In the genomic region with DNA sequence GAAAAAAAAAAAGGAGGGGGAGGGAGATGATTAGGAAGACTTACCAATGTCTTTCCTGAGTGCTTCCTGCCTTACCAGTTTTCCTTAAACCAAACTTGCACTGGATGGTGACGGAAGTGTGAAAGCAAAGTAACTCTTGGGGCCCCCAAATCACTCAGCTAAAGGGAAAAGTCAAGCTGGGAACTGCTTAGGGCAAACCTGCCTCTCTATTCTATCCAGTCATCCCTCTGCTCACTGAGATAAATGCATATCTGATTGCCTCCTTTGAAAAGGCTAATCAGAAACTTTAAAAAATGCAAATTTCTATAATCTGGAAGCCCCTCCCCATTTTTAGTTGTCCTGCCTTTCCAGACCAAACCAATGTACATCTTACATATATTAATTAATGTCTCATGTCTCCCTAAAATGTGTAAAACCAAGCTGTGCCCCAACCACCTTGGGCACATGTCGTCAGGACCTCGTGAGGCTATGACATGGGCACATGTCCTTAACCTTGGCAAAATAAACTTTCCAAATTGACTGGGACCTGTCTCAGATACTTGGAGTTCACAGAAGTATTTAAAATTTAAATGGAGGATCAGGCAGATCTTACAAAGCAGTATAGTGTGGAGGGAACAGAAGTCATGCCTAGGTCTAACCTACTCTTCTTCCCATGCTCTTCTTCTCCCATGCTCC, we compare ENCODE assay signal across 18 cellular contexts. TPM values are rescaled to one million over a fixed set of nuclear protein-coding genes. Genes with fewer than 3 reads are reported as not detected.
DNase-seq lines count a peak whose midpoint lies in the region; TF ChIP-seq lines count a peak whose summit lies in the region.
"Had no signal": no experiment of that assay in that cellular context is flagged by ENCODE, and none has a peak within 500 bp of the region (broad histone marks: within the 10 kb centered on the region; RNA-seq: fewer than 3 reads in every experiment).

No MANE protein-coding gene starts in this region.

- TF ChIP-seq POLR2A in erythroblast (IDR thresholded peaks at IDR 0.05; ENCODE audit: low read length) (no peak), breast epithelium (IDR thresholded peaks at IDR 0.05) (no peak)

- H4K5ac ChIP-seq in mesendoderm (ENCODE audit: low read length), result no peak overlapping the region

- TF ChIP-seq CTCF in Loucy (conservative IDR thresholded peaks at IDR 0.05; ENCODE audit: low read length) (no peak), breast epithelium (IDR thresholded peaks at IDR 0.05) (no peak)

- no peak overlapping the region for H3K56ac ChIP-seq in mesendoderm (ENCODE audit: low read length)

- H3K4me1 ChIP-seq in ACC112 (ENCODE audit: control insufficient read depth, insufficient read depth, low read length, unreplicated experiment) (peaks cover 11% of the 10 kb centered on the region), Loucy (ENCODE audit: insufficient read depth, low read length, poor library complexity, severe bottlenecking) (peaks cover 36% of the 10 kb centered on the region), mesendoderm (ENCODE audit: control insufficient read depth, low read depth, low read length) (no peaks in the 10 kb centered on the region), breast epithelium (no peaks in the 10 kb centered on the region)
- H3K4me1 ChIP-seq: Caco-2 had no signal

- H3K4ac ChIP-seq in mesendoderm (ENCODE audit: low read depth, low read length), result no peak overlapping the region

- no peak overlapping the region for H2BK15ac ChIP-seq in mesendoderm (replicated peaks; ENCODE audit: low read depth)

- H3K36me3 ChIP-seq in ACC112 (ENCODE audit: insufficient read depth, low read length), result no peaks in the 10 kb centered on the region
- H3K36me3 ChIP-seq in Loucy (ENCODE audit: insufficient read depth, low read length), result no peaks in the 10 kb centered on the region
- H3K36me3 ChIP-seq in mesendoderm (ENCODE audit: control insufficient read depth, insufficient read depth, low read length), result no peaks in the 10 kb centered on the region
- H3K36me3 ChIP-seq in breast epithelium, result no peaks in the 10 kb centered on the region

- DNase-seq in erythroblast (lab: John Stamatoyannopoulos, UW), result peak; percentile 45 to 72
- peak; percentile 45 for DNase-seq in mesendoderm
- no peak for DNase-seq in NCI-H187 (lab: John Stamatoyannopoulos, UW)
- DNase-seq in COLO668 (lab: John Stamatoyannopoulos, UW; ENCODE audit: unreplicated experiment), result no peak
- no peak for DNase-seq in breast epithelium (ENCODE audit: low spot score in 2 of 2)
- DNase-seq: 8988T; C1 segment of cervical spinal cord; Caco-2; CD4-positive, alpha-beta memory T cell; DMS153; DND-41; GDM1; H7 had no signal

- no peak overlapping the region for H3K4me3 ChIP-seq in ACC112 (ENCODE audit: low read depth, low read length)
- H3K4me3 ChIP-seq in Loucy (ENCODE audit: low read length, poor library complexity, severe bottlenecking), result no peak overlapping the region
- no peak overlapping the region for H3K4me3 ChIP-seq in mesendoderm (ENCODE audit: low read length)
- H3K4me3 ChIP-seq in breast epithelium, result no peak overlapping the region
- H3K4me3 ChIP-seq: A549, GM12878, GM23248 had no signal

- H3K4me2 ChIP-seq in Loucy (ENCODE audit: low read depth, low read length, poor library complexity, severe bottlenecking) (no peak overlapping the region), mesendoderm (ENCODE audit: low read length) (no peak overlapping the region)

- H3K9ac ChIP-seq in Loucy (ENCODE audit: low read depth, low read length, poor library complexity, severe bottlenecking) (no peak overlapping the region), mesendoderm (ENCODE audit: low read length) (no peak overlapping the region)
- H3K9ac ChIP-seq: GM23248 had no signal

- intact Hi-C loops in breast epithelium (cut with DNase I; ENCODE audit: low total_unique reads), result no loop called here

- H3K27me3 ChIP-seq in ACC112 (ENCODE audit: insufficient read depth, low read length) (no peaks in the 10 kb centered on the region), Loucy (ENCODE audit: insufficient read depth, low read length, poor library complexity, severe bottlenecking) (no peaks in the 10 kb centered on the region), mesendoderm (ENCODE audit: insufficient read depth, low read length, poor library complexity) (no peaks in the 10 kb centered on the region), breast epithelium (no peaks in the 10 kb centered on the region)

- no peak overlapping the region for H3K27ac ChIP-seq in ACC112 (ENCODE audit: low read depth, low read length)
- H3K27ac ChIP-seq in mesendoderm (ENCODE audit: low read depth, low read length), result no peak overlapping the region
- H3K27ac ChIP-seq in breast epithelium, result no peak overlapping the region
- H3K27ac ChIP-seq: A549, GM23248 had no signal

- H3K9me2 ChIP-seq in Loucy (replicated peaks; ENCODE audit: low read depth, low read length), result no peaks in the 10 kb centered on the region

- H3K18ac ChIP-seq in mesendoderm (ENCODE audit: low read length), result no peak overlapping the region

- no CpG with 5 or more reads among the region's 3 CpGs for WGBS in mesendoderm (ENCODE audit: extremely low coverage, insufficient coverage, low lambda C conversion rate)

- no peak overlapping the region for H4K8ac ChIP-seq in mesendoderm (ENCODE audit: low read depth, low read length)

- no peaks in the 10 kb centered on the region for H3K79me2 ChIP-seq in ACC112 (ENCODE audit: control insufficient read depth, insufficient read depth, low read length, unreplicated experiment)
- no peaks in the 10 kb centered on the region for H3K79me2 ChIP-seq in Loucy (ENCODE audit: insufficient read depth, low read length)
- no peaks in the 10 kb centered on the region for H3K79me2 ChIP-seq in mesendoderm (ENCODE audit: control insufficient read depth, insufficient read depth, low read length)

- H2AFZ ChIP-seq in ACC112 (ENCODE audit: low read length, unreplicated experiment) (peak overlapping the region; percentile 15), Loucy (ENCODE audit: low read length) (peak overlapping the region; percentile 4; the same call in 1 of the 2 replicates)
- H2AFZ ChIP-seq: GM23248 had no signal

- no peaks in the 10 kb centered on the region for H3K9me3 ChIP-seq in Loucy (ENCODE audit: insufficient read depth, low read depth, low read length)
- no peaks in the 10 kb centered on the region for H3K9me3 ChIP-seq in breast epithelium
- H3K9me3 ChIP-seq: A549, Caco-2 had no signal

- no peak overlapping the region for H3K23ac ChIP-seq in mesendoderm (ENCODE audit: low read length)

- no peaks in the 10 kb centered on the region for H3K79me1 ChIP-seq in mesendoderm (ENCODE audit: low read length)

- H3F3A ChIP-seq in Loucy (ENCODE audit: low read depth), result no peaks in the 10 kb centered on the region

- H2BK120ac ChIP-seq in mesendoderm (ENCODE audit: low read depth, low read length), result no peak overlapping the region

- no peak overlapping the region for H2BK5ac ChIP-seq in mesendoderm (ENCODE audit: low read length)

- H4K20me1 ChIP-seq in Loucy (ENCODE audit: insufficient read depth, low read length, poor library complexity, severe bottlenecking), result no peaks in the 10 kb centered on the region

- H2AK5ac ChIP-seq in mesendoderm (ENCODE audit: low read length), result no peak overlapping the region

RNA-seq across cellular contexts. Expression of a gene that starts 7.2 kb away (rescaled TPM):
- polyA plus RNA-seq in mesendoderm (2013, experiment 1 of 2), result 12.3 TPM
- polyA plus RNA-seq in mesendoderm (2013, experiment 2 of 2), result 10.7 TPM
- 100 to 1,000 TPM; 396 to 761 (median 409) TPM for total RNA-seq in breast epithelium

Comparison
In these comparisons a context has a peak if more than half of its experiments do, and no peak if none do; other contexts are left out.
1. DNase-seq: peak in erythroblast (2 of 2) and mesendoderm (single experiment); none in NCI-H187 (0 of 2), COLO668 (single experiment) and breast epithelium (0 of 2).